ENCODE assay signal across 24 cellular contexts in genomic region chr7:122913608-122914007, GRCh38. TPM values are rescaled to one million over a fixed set of nuclear protein-coding genes. Genes with fewer than 3 reads are reported as not detected.
DNase-seq lines count a peak whose midpoint lies in the region; ATAC-seq and TF ChIP-seq lines count a peak whose summit lies in the region.
"Had no signal": no experiment of that assay in that cellular context is flagged by ENCODE, and none has a peak within 500 bp of the region (broad histone marks: within the 10 kb centered on the region; RNA-seq: fewer than 3 reads in every experiment).

No MANE protein-coding gene starts in this region.

- H3K36me3 Mint-ChIP-seq in WTC11, result 0 out of 2 replicates have a peak, but pooled peaks cover 4% of the 10 kb centered on the region
- no peaks in the 10 kb centered on the region for H3K36me3 Mint-ChIP-seq in activated T-helper 2 cell treated with anti-CD3 and anti-CD28 coated beads, Interferon-gamma antibody, Interleukin-2, Interleukin-4, amounts not matched to agents 10 μg/mL and 5 μg/mL and 100 μg/mL, durations not matched to agents 14 hours and 24 hours and 36 hours (ENCODE audit: low read depth)

- no peaks in the 10 kb centered on the region; the same call in 1 of the 2 replicates for H3K27me3 ChIP-seq in BE2C
- H3K27me3 ChIP-seq in aorta (ENCODE audit: control insufficient read depth in 1 of 2, insufficient read depth in 2 of 2, low read length in 1 of 2), result no peaks in the 10 kb centered on the region
- H3K27me3 ChIP-seq: BLaER1 treated with 17β-estradiol and CSF1 and Interleukin-3, amounts not matched to agents 10 nM and 100 nM had no signal

- H3K27ac ChIP-seq in aorta (ENCODE audit: low read depth in 1 of 2, low read length in 2 of 2), result no peak overlapping the region
- H3K27ac ChIP-seq: BLaER1 treated with 17β-estradiol and CSF1 and Interleukin-3, amounts not matched to agents 10 nM and 100 nM; GM23248; RWPE1; SK-N-MC had no signal

- H3K4me1 Mint-ChIP-seq in WTC11, result peaks cover 22% of the 10 kb centered on the region
- no peaks in the 10 kb centered on the region for H3K4me1 Mint-ChIP-seq in activated T-helper 2 cell treated with anti-CD3 and anti-CD28 coated beads, Interferon-gamma antibody, Interleukin-2, Interleukin-4, amounts not matched to agents 10 μg/mL and 5 μg/mL and 100 μg/mL, durations not matched to agents 14 hours and 24 hours and 36 hours (ENCODE audit: low read depth)

- no peaks in the 10 kb centered on the region for H3K4me1 ChIP-seq in BE2C
- H3K4me1 ChIP-seq in aorta (ENCODE audit: control insufficient read depth in 1 of 2, insufficient read depth in 2 of 2, low read length in 2 of 2), result no peaks in the 10 kb centered on the region
- H3K4me1 ChIP-seq: BLaER1 treated with 17β-estradiol and CSF1 and Interleukin-3, amounts not matched to agents 10 nM and 100 nM had no signal

- H3K9me3 Mint-ChIP-seq in WTC11, result peaks cover 13% of the 10 kb centered on the region
- H3K9me3 Mint-ChIP-seq in activated T-helper 2 cell treated with anti-CD3 and anti-CD28 coated beads, Interferon-gamma antibody, Interleukin-2, Interleukin-4, amounts not matched to agents 10 μg/mL and 5 μg/mL and 100 μg/mL, durations not matched to agents 14 hours and 24 hours and 36 hours, result peaks cover 7% of the 10 kb centered on the region

- H3K4me3 ChIP-seq in BE2C (ENCODE audit: low read depth, low read length) (0 out of 2 replicates have a peak overlapping the region, but pooled peaks have one; percentile 12), aorta (ENCODE audit: low read length in 2 of 2) (no peak overlapping the region)
- H3K4me3 ChIP-seq: BLaER1 treated with 17β-estradiol and CSF1 and Interleukin-3, amounts not matched to agents 10 nM and 100 nM; GM12878; GM23248; SK-N-MC had no signal

- H3K36me3 ChIP-seq in BE2C (no peaks in the 10 kb centered on the region), aorta (ENCODE audit: control insufficient read depth in 1 of 2, insufficient read depth in 2 of 2, low read length in 1 of 2) (no peaks in the 10 kb centered on the region)
- H3K36me3 ChIP-seq: BLaER1 treated with 17β-estradiol and CSF1 and Interleukin-3, amounts not matched to agents 10 nM and 100 nM had no signal

- POLR2A ChIA-PET in WTC11 (lab: Charles Lee), result interaction anchor here (1.3 kb wide), 1 partner anchor 27 kb away, joined by 4 read pairs; no protein-coding TSS in a partner anchor

- H3K9me3 ChIP-seq in BE2C (no peaks in the 10 kb centered on the region), aorta (ENCODE audit: control insufficient read depth, low read length) (no peaks in the 10 kb centered on the region)
- H3K9me3 ChIP-seq: BLaER1 treated with 17β-estradiol and CSF1 and Interleukin-3, amounts not matched to agents 10 nM and 100 nM had no signal

- H3K4me3 Mint-ChIP-seq in WTC11, result no peak overlapping the region
- H3K4me3 Mint-ChIP-seq in activated T-helper 2 cell treated with anti-CD3 and anti-CD28 coated beads, Interferon-gamma antibody, Interleukin-2, Interleukin-4, amounts not matched to agents 10 μg/mL and 5 μg/mL and 100 μg/mL, durations not matched to agents 14 hours and 24 hours and 36 hours (ENCODE audit: low read depth), result no peak overlapping the region
- H3K4me3 Mint-ChIP-seq: CD4-positive, alpha-beta T cell had no signal

- no peaks in the 10 kb centered on the region for H3K27me3 Mint-ChIP-seq in WTC11 (ENCODE audit: low read depth)
- H3K27me3 Mint-ChIP-seq in activated T-helper 2 cell treated with anti-CD3 and anti-CD28 coated beads, Interferon-gamma antibody, Interleukin-2, Interleukin-4, amounts not matched to agents 10 μg/mL and 5 μg/mL and 100 μg/mL, durations not matched to agents 14 hours and 24 hours and 36 hours (ENCODE audit: low read depth), result no peaks in the 10 kb centered on the region
- H3K27me3 Mint-ChIP-seq: CD4-positive, alpha-beta T cell had no signal

- intact Hi-C loops in activated T-helper 2 cell treated with anti-CD3 and anti-CD28 coated beads, Interferon-gamma antibody, Interleukin-2, Interleukin-4, amounts not matched to agents 10 μg/mL and 5 μg/mL and 100 μg/mL, durations not matched to agents 14 hours and 24 hours and 36 hours (cut with micrococcal nuclease), result no loop called here
- intact Hi-C loops in aorta (cut with DNase I), result no loop called here

- ATAC-seq in WTC11, result peak; percentile 99
- ATAC-seq in HG02642 (IDR thresholded peaks at IDR 0.05; ENCODE audit: poor library complexity, unreplicated experiment), result no peak
- no peak for ATAC-seq in aorta (ENCODE audit: low FRiP score)
- ATAC-seq: GM12878, Panc1 had no signal

- CTCF ChIA-PET in WTC11 (lab: Charles Lee), result interaction anchor here (0.7 to 1.1 kb wide), 2 partner anchors 12 to 26 kb away, joined by 3 read pairs; no protein-coding TSS in a partner anchor

- TF ChIP-seq CTCF in BE2C (IDR thresholded peaks at IDR 0.05; ENCODE audit: low read depth, low read length), result no peak
- no peak for TF ChIP-seq CTCF in WTC11 (IDR thresholded peaks at IDR 0.05)

- no peak for DNase-seq in BE2C
- DNase-seq in ELF-1 (ENCODE audit: low read depth, low spot score), result peak; percentile 53
- DNase-seq in WTC11 (ENCODE audit: low spot score), result peak; percentile 56
- DNase-seq in left kidney (ENCODE audit: low read depth, low spot score), result peak; percentile 5
- DNase-seq in activated T-helper 2 cell treated with anti-CD3 and anti-CD28 coated beads, Interferon-gamma antibody, Interleukin-2, Interleukin-4, amounts not matched to agents 10 μg/mL and 5 μg/mL and 100 μg/mL, durations not matched to agents 14 hours and 24 hours and 36 hours (ENCODE audit: low spot score), result no peak
- DNase-seq in aorta, result no peak
- DNase-seq: CD4-positive, alpha-beta T cell; DMS53; GDM1; GM23248; HCEC 1CT; KG1; MM.1S; NCI-H2029; NCI-H510A; NCI-H69; SHP77 treated with DMSO at 0.1 percent for 48 hours had no signal

- WGBS in aorta, 2 donors, result 83 to 86% methylated on average over 15 of the region's 15 CpGs

- H3K27ac Mint-ChIP-seq in WTC11, result no peak overlapping the region
- H3K27ac Mint-ChIP-seq in activated T-helper 2 cell treated with anti-CD3 and anti-CD28 coated beads, Interferon-gamma antibody, Interleukin-2, Interleukin-4, amounts not matched to agents 10 μg/mL and 5 μg/mL and 100 μg/mL, durations not matched to agents 14 hours and 24 hours and 36 hours, result no peak overlapping the region
- H3K27ac Mint-ChIP-seq: CD4-positive, alpha-beta T cell had no signal

TF ChIP-seq in WTC11, 78 proteins besides CTCF, POLR2A, EP300 and RAD21 (continues in another document):
- TF ChIP-seq ZNF512 (CRISPR knock-in tag; IDR thresholded peaks at IDR 0.05; ENCODE audit: borderline replicate concordance), result no peak
- no peak for TF ChIP-seq ATF2 (CRISPR knock-in tag; IDR thresholded peaks at IDR 0.05; ENCODE audit: borderline replicate concordance, low read depth)
- no peak for TF ChIP-seq ZNF396 (CRISPR knock-in tag; IDR thresholded peaks at IDR 0.05; ENCODE audit: borderline replicate concordance)
- TF ChIP-seq MLX (CRISPR knock-in tag; IDR thresholded peaks at IDR 0.05), result no peak
- no peak for TF ChIP-seq E2F1 (CRISPR knock-in tag; IDR thresholded peaks at IDR 0.05)
- no peak for TF ChIP-seq TCF7 (CRISPR knock-in tag; IDR thresholded peaks at IDR 0.05; ENCODE audit: low read depth)

RNA-seq across cellular contexts. Expression of gene CADPS2, which starts 27.3 kb away (rescaled TPM):
- polyA plus RNA-seq in BE2C (2012; ENCODE audit: insufficient read depth, insufficient read length, low read depth), result not detected
- total RNA-seq in WTC11 (2021) (10.2 to 12.2 TPM (median 11.5 TPM) in 3 replicates), aorta (10 to 100 TPM; 15.2 to 23.8 TPM)
- total RNA-seq in activated T-helper 2 cell treated with anti-CD3 and anti-CD28 coated beads, Interferon-gamma antibody, Interleukin-2, Interleukin-4, amounts not matched to agents 10 μg/mL and 5 μg/mL and 100 μg/mL, durations not matched to agents 14 hours and 24 hours and 36 hours, result not detected in 2 replicates
- 1 to 10 TPM; 5.9 to 6.9 TPM for polyA plus RNA-seq in aorta
- total RNA-seq: CD4-positive, alpha-beta T cell; OCI-LY7 had no signal

Comparison
In these comparisons a context has a peak if more than half of its experiments do, and no peak if none do; other contexts are left out.
1. DNase-seq: peak in ELF-1 (single experiment), WTC11 (single experiment) and left kidney (single experiment); none in BE2C (single experiment), activated T-helper 2 cell treated with anti-CD3 and anti-CD28 coated beads, Interferon-gamma antibody, Interleukin-2, Interleukin-4, amounts not matched to agents 10 μg/mL and 5 μg/mL and 100 μg/mL, durations not matched to agents 14 hours and 24 hours and 36 hours (single experiment) and aorta (0 of 2).
2. RNA of gene CADPS2, which starts 27.3 kb away (total RNA-seq): 15.2 to 23.8 TPM in aorta and 10.2 to 12.2 TPM in WTC11; not detected in activated T-helper 2 cell treated with anti-CD3 and anti-CD28 coated beads, Interferon-gamma antibody, Interleukin-2, Interleukin-4, amounts not matched to agents 10 μg/mL and 5 μg/mL and 100 μg/mL, durations not matched to agents 14 hours and 24 hours and 36 hours; every median in the first group is over 10 times any median in the second.